Comparison of ENCODE assay signal across 8 cellular contexts in genomic region chr15:72796515-72797337, GRCh38. TPM values are rescaled to one million over a fixed set of nuclear protein-coding genes. Genes with fewer than 3 reads are reported as not detected.
A peak's percentile ranks its signal among the peaks of the same experiment; 100 is the strongest.
DNase-seq lines count a peak whose midpoint lies in the region; ATAC-seq and TF ChIP-seq lines count a peak whose summit lies in the region.

No MANE protein-coding gene starts in this region.

- H3K4me3 Mint-ChIP-seq in activated T-helper 17 cell treated with anti-CD3 and anti-CD28 coated beads, Interleukin-2, amount 50 U/mL, for 72 hours, result peak overlapping the region; percentile 86
- peak overlapping the region; percentile 85 to 89 (median 88) for H3K4me3 Mint-ChIP-seq in nephron

- no peaks in the 10 kb centered on the region for H3K27me3 Mint-ChIP-seq in activated T-helper 17 cell treated with anti-CD3 and anti-CD28 coated beads, Interleukin-2, amount 50 U/mL, for 72 hours
- peaks cover 9% of the 10 kb centered on the region for H3K27me3 Mint-ChIP-seq in nephron (ENCODE audit: low read depth)

- H3K9me3 Mint-ChIP-seq in activated T-helper 17 cell treated with anti-CD3 and anti-CD28 coated beads, Interleukin-2, amount 50 U/mL, for 72 hours, result no peaks in the 10 kb centered on the region
- H3K9me3 Mint-ChIP-seq in nephron, result no peaks in the 10 kb centered on the region

- H3K4me3 ChIP-seq in fibroblast of villous mesenchyme (ENCODE audit: low read depth, low read length), result peak overlapping the region; percentile 45

- peak overlapping the region; percentile 89 for H3K27ac Mint-ChIP-seq in activated T-helper 17 cell treated with anti-CD3 and anti-CD28 coated beads, Interleukin-2, amount 50 U/mL, for 72 hours
- H3K27ac Mint-ChIP-seq in nephron, result peak overlapping the region; percentile 55 to 66 (median 60)

- peak; percentile 42 for TF ChIP-seq CTCF in fibroblast of villous mesenchyme (IDR thresholded peaks at IDR 0.05; ENCODE audit: insufficient read depth, low read depth, low read length)
- TF ChIP-seq CTCF in nephron (IDR thresholded peaks at IDR 0.05; ENCODE audit: unreplicated experiment in 3 of 3), result peak; percentile 73 to 80 (median 74)

- peak; percentile 51 for DNase-seq in CD1c-positive myeloid dendritic cell (ENCODE audit: extremely low spot score)
- peak; percentile 52 for DNase-seq in NCI-H69 (lab: John Stamatoyannopoulos, UW)
- peak; percentile 20 for DNase-seq in fibroblast of villous mesenchyme (ENCODE audit: low read depth)
- DNase-seq in kidney glomerular epithelial cell (lab: John Stamatoyannopoulos, UW), result no peak

- peaks cover 5% of the 10 kb centered on the region for H3K4me1 Mint-ChIP-seq in activated T-helper 17 cell treated with anti-CD3 and anti-CD28 coated beads, Interleukin-2, amount 50 U/mL, for 72 hours
- H3K4me1 Mint-ChIP-seq in nephron, result peaks cover 28% of the 10 kb centered on the region

- ATAC-seq in GM21423 (IDR thresholded peaks at IDR 0.05; ENCODE audit: unreplicated experiment), result peak; percentile 51
- peak; percentile 78 for ATAC-seq in activated T-helper 17 cell treated with anti-CD3 and anti-CD28 coated beads, Interleukin-2, amount 50 U/mL, for 72 hours (replicated peaks)
- ATAC-seq in GM21576 (IDR thresholded peaks at IDR 0.05; ENCODE audit: unreplicated experiment), result no peak

- no peaks in the 10 kb centered on the region for H3K36me3 Mint-ChIP-seq in activated T-helper 17 cell treated with anti-CD3 and anti-CD28 coated beads, Interleukin-2, amount 50 U/mL, for 72 hours (ENCODE audit: low read depth)
- H3K36me3 Mint-ChIP-seq in nephron (ENCODE audit: low read depth), result no peaks in the 10 kb centered on the region

RNA-seq across cellular contexts. Expression of gene ADPGK, which starts 13.2 kb away (rescaled TPM):
- 100 to 1,000 TPM in 1 of 2 donors, 10 to 100 TPM in 1; 91.4 to 112 TPM for total RNA-seq in activated T-helper 17 cell treated with anti-CD3 and anti-CD28 coated beads, Interleukin-2, amount 50 U/mL, for 72 hours
- 51.5 and 74.7 TPM in 2 replicates for total RNA-seq in fibroblast of villous mesenchyme
